8 cellular contexts compared by ENCODE assay signal in genomic region chr10:84008878-84009277, GRCh38.
DNase-seq lines count a peak whose midpoint lies in the region; ATAC-seq and TF ChIP-seq lines count a peak whose summit lies in the region.

No MANE protein-coding gene starts in this region.

- H3K27ac ChIP-seq in breast epithelium (no peak overlapping the region), PC-9 (no peak overlapping the region)

- peak; percentile 38 for ATAC-seq in HG02610 (IDR thresholded peaks at IDR 0.05; ENCODE audit: unreplicated experiment)
- ATAC-seq in GM19452 (IDR thresholded peaks at IDR 0.05; ENCODE audit: unreplicated experiment) = no peak

- H3K9me3 ChIP-seq in breast epithelium (no peaks in the 10 kb centered on the region), PC-9 (ENCODE audit: insufficient read depth, low read depth) (no peaks in the 10 kb centered on the region)

- no peaks in the 10 kb centered on the region for H3F3A ChIP-seq in PC-9 (ENCODE audit: insufficient read depth, low read depth)

- no peak overlapping the region for H3K27ac Mint-ChIP-seq in MCF 10A (ENCODE audit: low read depth, unreplicated experiment)

- H3K4me1 ChIP-seq in breast epithelium = no peaks in the 10 kb centered on the region
- no peaks in the 10 kb centered on the region for H3K4me1 ChIP-seq in PC-9 (replicated peaks; ENCODE audit: insufficient read depth)

- no peak overlapping the region for H3K4me2 ChIP-seq in PC-9

- CTCF ChIA-PET in MCF 10A (lab: Yijun Ruan, JAX) = interaction anchor here (0.6 to 1.0 kb wide), 3 partner anchors 12 to 1923 kb away, joined by 3 to 4 read pairs (median 3); no protein-coding TSS in a partner anchor
- CTCF ChIA-PET in PC-9 (lab: Charles Lee) = no interaction called here

- H4K20me1 ChIP-seq in PC-9 (ENCODE audit: insufficient read depth) = no peaks in the 10 kb centered on the region

- peaks cover 0 to 4% of the 10 kb centered on the region in 2 donors for H3K27me3 ChIP-seq in breast epithelium
- H3K27me3 ChIP-seq in PC-9 (ENCODE audit: insufficient read depth, low read depth) = peaks cover 36% of the 10 kb centered on the region; the same call in 1 of the 2 replicates

- no peaks in the 10 kb centered on the region for H3K79me2 ChIP-seq in PC-9 (ENCODE audit: low read depth)

- H3K36me3 Mint-ChIP-seq in MCF 10A (ENCODE audit: insufficient read depth, unreplicated experiment) = no peaks in the 10 kb centered on the region

- POLR2A ChIA-PET in MCF 10A (lab: Yijun Ruan, JAX) (no interaction called here), PC-9 (lab: Charles Lee; ENCODE audit: unreplicated experiment) (no interaction called here)

- H3K27me3 Mint-ChIP-seq in MCF 10A (ENCODE audit: insufficient read depth, unreplicated experiment) = no peaks in the 10 kb centered on the region

- TF ChIP-seq POLR2A in breast epithelium (IDR thresholded peaks at IDR 0.05) = no peak

- H3K4me3 ChIP-seq in breast epithelium (no peak overlapping the region), PC-9 (no peak overlapping the region)

- no peak overlapping the region for H3K4me3 Mint-ChIP-seq in MCF 10A (ENCODE audit: unreplicated experiment)

- H3K9me2 ChIP-seq in PC-9 (ENCODE audit: insufficient read depth) = no peaks in the 10 kb centered on the region

- H3K4me1 Mint-ChIP-seq in MCF 10A (ENCODE audit: insufficient read depth, unreplicated experiment) = peaks cover 8% of the 10 kb centered on the region

- intact Hi-C loops in MCF 10A (cut with micrococcal nuclease) = no loop called here
- intact Hi-C loops in breast epithelium (cut with DNase I; ENCODE audit: low total_unique reads) = no loop called here
- intact Hi-C loops in PC-9 (cut with micrococcal nuclease; ENCODE audit: unreplicated experiment) = no loop called here

- BruUV-seq in MCF 10A (replicated peaks; lab: Mats Ljungman, UMichigan) (no TSS peak), PC-9 (replicated peaks; lab: Mats Ljungman, UMichigan) (no TSS peak)

- H2AFZ ChIP-seq in PC-9 = no peak overlapping the region

- H3K36me3 ChIP-seq in breast epithelium (no peaks in the 10 kb centered on the region), PC-9 (ENCODE audit: low read depth) (no peaks in the 10 kb centered on the region)

- TF ChIP-seq CTCF in MCF 10A (IDR thresholded peaks at IDR 0.05; ENCODE audit: unreplicated experiment) = peak; percentile 51
- peak in 1 of 3 donors; percentile 16 for TF ChIP-seq CTCF in breast epithelium (IDR thresholded peaks at IDR 0.05)
- peak; percentile 86 for TF ChIP-seq CTCF in PC-9 (conservative IDR thresholded peaks at IDR 0.05)

- peak; percentile 50 for DNase-seq in MCF 10A (ENCODE audit: unreplicated experiment)
- DNase-seq in breast epithelium (ENCODE audit: low spot score in 2 of 2) = no peak
- peak in 1 of 2 experiments; percentile 6 for DNase-seq in PC-9
- DNase-seq in ecto neural progenitor cell (ENCODE audit: low spot score) = peak; percentile 56
- DNase-seq in stimulated activated CD4-positive, alpha-beta T cell treated with anti-CD3 and anti-CD28 coated beads, Interleukin-2, amount 100 ng/mL, for 24 hours = peak; percentile 35 to 58
- no peak for DNase-seq in SHP77 treated with DMSO at 0.1 percent for 48 hours (lab: John Stamatoyannopoulos, UW)

- no peaks in the 10 kb centered on the region for H3K9me3 Mint-ChIP-seq in MCF 10A (ENCODE audit: unreplicated experiment)

Comparison
In these comparisons a context has a peak if more than half of its experiments do, and no peak if none do; other contexts are left out.
1. DNase-seq: peak in MCF 10A (single experiment), ecto neural progenitor cell (single experiment) and stimulated activated CD4-positive, alpha-beta T cell treated with anti-CD3 and anti-CD28 coated beads, Interleukin-2, amount 100 ng/mL, for 24 hours (2 of 2); none in breast epithelium (0 of 2) and SHP77 treated with DMSO at 0.1 percent for 48 hours (single experiment).